ENCODE assay signal across 8 cellular contexts in genomic region chr5:179608131-179608581, GRCh38. TPM values are rescaled to one million over a fixed set of nuclear protein-coding genes. Genes with fewer than 3 reads are reported as not detected.
DNase-seq lines count a peak whose midpoint lies in the region; ATAC-seq, FAIRE-seq and TF ChIP-seq lines count a peak whose summit lies in the region.

No MANE protein-coding gene starts in this region.

- POLR2A ChIA-PET in activated CD8-positive, alpha-beta T cell treated with anti-CD3 and anti-CD28 coated beads, Interleukin-2, amount 10 ng/mL, durations not matched to agents 7 days and 5 days (lab: Charles Lee), result interaction anchor here (0.6 to 11.0 kb wide), 3 partner anchors 9 to 355 kb away, joined by 3 to 158 read pairs (median 3); partner anchors contain the start of gene HNRNPH1

- no peaks in the 10 kb centered on the region for H3K27me3 Mint-ChIP-seq in activated CD8-positive, alpha-beta T cell treated with anti-CD3 and anti-CD28 coated beads, Interleukin-2, amount 10 ng/mL, durations not matched to agents 7 days and 5 days (ENCODE audit: low read depth)

- peaks cover 52% of the 10 kb centered on the region for H3K4me1 Mint-ChIP-seq in activated CD8-positive, alpha-beta T cell treated with anti-CD3 and anti-CD28 coated beads, Interleukin-2, amount 10 ng/mL, durations not matched to agents 7 days and 5 days (ENCODE audit: low read depth)

- H3K36me3 Mint-ChIP-seq in activated CD8-positive, alpha-beta T cell treated with anti-CD3 and anti-CD28 coated beads, Interleukin-2, amount 10 ng/mL, durations not matched to agents 7 days and 5 days (ENCODE audit: low read depth), result peaks cover 65% of the 10 kb centered on the region

- peak; percentile 70 for ATAC-seq in activated CD8-positive, alpha-beta T cell treated with anti-CD3 and anti-CD28 coated beads, Interleukin-2, amount 10 ng/mL, durations not matched to agents 7 days and 5 days
- ATAC-seq in HG03175 (IDR thresholded peaks at IDR 0.05; ENCODE audit: unreplicated experiment), result no peak

- intact Hi-C loops in testis (cut with DNase I; ENCODE audit: low total_unique reads), result no loop called here

- H3K4me3 ChIP-seq in keratinocyte (ENCODE audit: control insufficient read depth in 2 of 3, extremely low read depth in 1 of 3, insufficient read depth in 2 of 3, low read depth in 1 of 3, low read length in 3 of 3), result no peak overlapping the region
- no peak overlapping the region for H3K4me3 ChIP-seq in testis

- H3K27ac ChIP-seq in keratinocyte (ENCODE audit: control insufficient read depth, insufficient read depth, low read length) (no peak overlapping the region), testis (no peak overlapping the region)

- H4K20me1 ChIP-seq in keratinocyte (ENCODE audit: control insufficient read depth, extremely low read depth, insufficient read depth, low read length), result peaks cover 10% of the 10 kb centered on the region

- H3K36me3 ChIP-seq in keratinocyte (ENCODE audit: control insufficient read depth in 2 of 2, extremely low read depth in 1 of 2, insufficient read depth in 2 of 2, low read length in 2 of 2) (peaks cover 26 to 39% of the 10 kb centered on the region in 2 experiments), testis (ENCODE audit: low read depth, missing control alignments) (no peaks in the 10 kb centered on the region)

- no peak overlapping the region for H2AFZ ChIP-seq in keratinocyte (ENCODE audit: control insufficient read depth, low read length)

- dilution Hi-C loops in keratinocyte (cut with MboI; ENCODE audit: extremely low pct_ligation_motif_present, low sequenced_read_pairs), result no loop called here

- no peaks in the 10 kb centered on the region for H3K79me2 ChIP-seq in keratinocyte (ENCODE audit: control insufficient read depth, insufficient read depth, low read length)

- no peaks in the 10 kb centered on the region for H3K4me1 ChIP-seq in keratinocyte (ENCODE audit: control insufficient read depth, extremely low read depth, insufficient read depth, low read length)
- H3K4me1 ChIP-seq in testis, result peaks cover 3% of the 10 kb centered on the region

- peak overlapping the region; percentile 87 for H3K27ac Mint-ChIP-seq in activated CD8-positive, alpha-beta T cell treated with anti-CD3 and anti-CD28 coated beads, Interleukin-2, amount 10 ng/mL, durations not matched to agents 7 days and 5 days

- H3K9me3 ChIP-seq in keratinocyte (ENCODE audit: control insufficient read depth, low read depth, low read length) (no peaks in the 10 kb centered on the region), testis (no peaks in the 10 kb centered on the region)

- no peak overlapping the region for H3K9ac ChIP-seq in keratinocyte (ENCODE audit: control insufficient read depth, extremely low read depth, insufficient read depth, low read length)

- peak; percentile 24 for DNase-seq in activated naive CD4-positive, alpha-beta T cell treated with Interleukin-2 at 50 U/mL for 16 hours
- no peak for DNase-seq in activated naive CD4-positive, alpha-beta T cell treated with anti-CD3 and anti-CD28 coated beads, Interleukin-2, amount 50 U/mL, for 16 hours
- DNase-seq in activated CD8-positive, alpha-beta T cell treated with anti-CD3 and anti-CD28 coated beads, Interleukin-2, amount 10 ng/mL, durations not matched to agents 7 days and 5 days, result peak; percentile 87
- DNase-seq in keratinocyte (ENCODE audit: low read depth, low spot score) (no peak), testis (peak; percentile 16), C1 segment of cervical spinal cord (lab: John Stamatoyannopoulos, UW) (no peak), NCI-H1417 (lab: John Stamatoyannopoulos, UW) (no peak)

- no peak overlapping the region for H3K4me3 Mint-ChIP-seq in activated CD8-positive, alpha-beta T cell treated with anti-CD3 and anti-CD28 coated beads, Interleukin-2, amount 10 ng/mL, durations not matched to agents 7 days and 5 days

- H3K9me3 Mint-ChIP-seq in activated CD8-positive, alpha-beta T cell treated with anti-CD3 and anti-CD28 coated beads, Interleukin-2, amount 10 ng/mL, durations not matched to agents 7 days and 5 days (ENCODE audit: insufficient read depth), result no peaks in the 10 kb centered on the region

- no peaks in the 10 kb centered on the region for H3K9me1 ChIP-seq in keratinocyte (ENCODE audit: control insufficient read depth, extremely low read depth, insufficient read depth, low read length)

- H3K4me2 ChIP-seq in keratinocyte (ENCODE audit: control insufficient read depth, extremely low read depth, insufficient read depth, low read depth, low read length), result no peak overlapping the region

- H3K27me3 ChIP-seq in keratinocyte (ENCODE audit: control insufficient read depth, extremely low read depth, insufficient read depth, low read length) (no peaks in the 10 kb centered on the region), testis (no peaks in the 10 kb centered on the region)

- no peak for TF ChIP-seq POLR2A in testis (IDR thresholded peaks at IDR 0.05)

- 63 to 74% methylated on average over 5 of the region's 5 CpGs for WGBS in testis, 2 donors

- TF ChIP-seq CTCF in keratinocyte (optimal IDR thresholded peaks at IDR 0.05 in 1 of 3, IDR thresholded peaks at IDR 0.05 in 1 of 3, conservative IDR thresholded peaks at IDR 0.05 in 1 of 3; ENCODE audit: extremely low read depth in 1 of 3, insufficient read depth in 2 of 3, low read length in 3 of 3) (no peak), testis (IDR thresholded peaks at IDR 0.05) (no peak)

- peak; percentile 23 for FAIRE-seq in keratinocyte (lab: Jason Lieb, UNC)

- CTCF ChIA-PET in activated CD8-positive, alpha-beta T cell treated with anti-CD3 and anti-CD28 coated beads, Interleukin-2, amount 10 ng/mL, durations not matched to agents 7 days and 5 days (lab: Charles Lee), result interaction anchor here (0.6 to 1.7 kb wide), 3 partner anchors 9 to 15 kb away, joined by 3 to 5 read pairs (median 3); partner anchors contain the start of gene HNRNPH1

RNA-seq across cellular contexts. Expression of gene HNRNPH1, which starts 15.3 kb away (rescaled TPM):
- total RNA-seq in activated CD8-positive, alpha-beta T cell treated with anti-CD3 and anti-CD28 coated beads, Interleukin-2, amount 10 ng/mL, durations not matched to agents 7 days and 5 days, result 100 to 1,000 TPM; 869 to 884 TPM
- polyA plus RNA-seq in keratinocyte (201 to 431 TPM (median 222 TPM) in 3 replicates), testis (ENCODE audit: insufficient read depth, low read depth, low replicate concordance) (395 TPM)
- polyA plus RNA-seq in keratinocyte (2011; ENCODE audit: low read depth), result 945 TPM
- 94.9 and 105 TPM in 2 replicates for polyA plus RNA-seq in keratinocyte (2011; cell fraction: cytosol; rRNA removed)
- polyA plus RNA-seq in keratinocyte (2011; cell fraction: nucleus; rRNA removed), result 457 and 725 TPM in 2 replicates
- 245 and 327 TPM in 2 replicates for polyA plus RNA-seq in keratinocyte (2012; ENCODE audit: low replicate concordance)
- 82.1 to 360 TPM (median 118 TPM) in 3 replicates for polyA minus RNA-seq in keratinocyte
- polyA minus RNA-seq in keratinocyte (2011; cell fraction: cytosol; rRNA and poly(A)+ RNA removed), result 161 TPM
- 524 and 619 TPM in 2 replicates for polyA minus RNA-seq in keratinocyte (2011; cell fraction: nucleus; rRNA and poly(A)+ RNA removed)
- total RNA-seq in testis, result 100 to 1,000 TPM; 626 to 636 TPM

RNA-seq across cellular contexts. Expression of gene RUFY1, which starts 57.8 kb away (rescaled TPM):
- total RNA-seq in activated CD8-positive, alpha-beta T cell treated with anti-CD3 and anti-CD28 coated beads, Interleukin-2, amount 10 ng/mL, durations not matched to agents 7 days and 5 days, result 10 to 100 TPM; 43.4 to 46.3 TPM
- 21.4 to 25.2 TPM (median 21.9 TPM) in 3 replicates for polyA plus RNA-seq in keratinocyte
- 73.5 TPM for polyA plus RNA-seq in keratinocyte (2011; ENCODE audit: low read depth)
- polyA plus RNA-seq in keratinocyte (2011; cell fraction: cytosol; rRNA removed), result 21.0 and 22.1 TPM in 2 replicates
- polyA plus RNA-seq in keratinocyte (2011; cell fraction: nucleus; rRNA removed), result 29.8 and 31.0 TPM in 2 replicates
- 23.4 and 25.0 TPM in 2 replicates for polyA plus RNA-seq in keratinocyte (2012; ENCODE audit: low replicate concordance)
- polyA minus RNA-seq in keratinocyte, result 15.7 to 21.4 TPM (median 17.0 TPM) in 3 replicates
- polyA minus RNA-seq in keratinocyte (2011; cell fraction: cytosol; rRNA and poly(A)+ RNA removed), result 20.9 TPM
- 20.5 and 21.5 TPM in 2 replicates for polyA minus RNA-seq in keratinocyte (2011; cell fraction: nucleus; rRNA and poly(A)+ RNA removed)
- total RNA-seq in testis, result 10 to 100 TPM; 47.0 to 51.2 TPM
- 28.6 TPM for polyA plus RNA-seq in testis (ENCODE audit: insufficient read depth, low read depth, low replicate concordance)

Comparison
In these comparisons a context has a peak if more than half of its experiments do, and no peak if none do; other contexts are left out.
1. DNase-seq: peak in activated naive CD4-positive, alpha-beta T cell treated with Interleukin-2 at 50 U/mL for 16 hours (single experiment), activated CD8-positive, alpha-beta T cell treated with anti-CD3 and anti-CD28 coated beads, Interleukin-2, amount 10 ng/mL, durations not matched to agents 7 days and 5 days (single experiment) and testis (single experiment); none in activated naive CD4-positive, alpha-beta T cell treated with anti-CD3 and anti-CD28 coated beads, Interleukin-2, amount 50 U/mL, for 16 hours (single experiment), keratinocyte (single experiment), C1 segment of cervical spinal cord (0 of 14) and NCI-H1417 (0 of 3).